11 cellular contexts compared by ENCODE assay signal in genomic region chr1:156418416-156418815, GRCh38. TPM values are rescaled to one million over a fixed set of nuclear protein-coding genes. Genes with fewer than 3 reads are reported as not detected.
DNase-seq lines count a peak whose midpoint lies in the region; TF ChIP-seq lines count a peak whose summit lies in the region.
"Not testable (repeated sequence)": the region's sequence is repeated elsewhere in the genome, so short reads cannot be mapped to it uniquely, and the experiment has no call there.
"Had no signal": no experiment of that assay in that cellular context is flagged by ENCODE, and none has a peak within 500 bp of the region (broad histone marks: within the 10 kb centered on the region; RNA-seq: fewer than 3 reads in every experiment).

No MANE protein-coding gene starts in this region.

- H3K9me3 ChIP-seq in HEK293 (ENCODE audit: control insufficient read depth, insufficient read depth, low read depth, low read length); PC-9 (ENCODE audit: insufficient read depth, low read depth): not testable (repeated sequence)

- BruUV-seq in PC-9 (replicated peaks; lab: Mats Ljungman, UMichigan): not testable (repeated sequence)

- POLR2A ChIA-PET in HEK293 (lab: Yijun Ruan, JAX): interaction anchor here (0.6 kb wide), 1 partner anchor 243 kb away, joined by 4 read pairs; no protein-coding TSS in a partner anchor
- POLR2A ChIA-PET in PC-9 (lab: Charles Lee; ENCODE audit: unreplicated experiment): not testable (repeated sequence)

- H3K9me3 Mint-ChIP-seq in brain: peaks cover 0 to 18% (median 3%) of the 10 kb centered on the region in 5 experiments

- H3K36me3 Mint-ChIP-seq in brain: peaks cover 65% of the 10 kb centered on the region

- peak overlapping the region; percentile 82 to 96 (median 88) for H3K4me3 Mint-ChIP-seq in brain

- H4K20me1 ChIP-seq in PC-9 (ENCODE audit: insufficient read depth): not testable (repeated sequence)

- peaks cover 46% of the 10 kb centered on the region for H3K27me3 Mint-ChIP-seq in brain

- H3K9me2 ChIP-seq in PC-9 (ENCODE audit: insufficient read depth): not testable (repeated sequence)

- H3K27me3 ChIP-seq in PC-9 (ENCODE audit: insufficient read depth, low read depth): not testable (repeated sequence)

- peak overlapping the region in 4 of 5 experiments; percentile 96 to 99 (median 98) for H3K27ac Mint-ChIP-seq in brain

- H3F3A ChIP-seq in PC-9 (ENCODE audit: insufficient read depth, low read depth): not testable (repeated sequence)

- intact Hi-C loops in PC-9 (cut with micrococcal nuclease; ENCODE audit: unreplicated experiment): not testable (repeated sequence)

- H2AFZ ChIP-seq in PC-9: not testable (repeated sequence)

- CTCF ChIA-PET in HEK293 (lab: Yijun Ruan, JAX) (interaction anchor here (0.6 to 3.2 kb wide), 4 partner anchors 27 to 210 kb away, joined by 6 to 23 read pairs (median 8); no protein-coding TSS in a partner anchor), PC-9 (lab: Charles Lee) (interaction anchor here (0.6 to 0.9 kb wide), 2 partner anchors 28 to 33 kb away, joined by 3 to 4 read pairs; no protein-coding TSS in a partner anchor)

- peak overlapping the region; percentile 80 for H3K4me2 ChIP-seq in PC-9

- peaks cover 84% of the 10 kb centered on the region for H3K4me1 Mint-ChIP-seq in brain

- DNase-seq in PC-9; substantia nigra (lab: John Stamatoyannopoulos, UW): not testable (repeated sequence)

- TF ChIP-seq CTCF in HEK293 (tag by site-specific recombination; IDR thresholded peaks at IDR 0.05); PC-9 (conservative IDR thresholded peaks at IDR 0.05); brain (conservative IDR thresholded peaks at IDR 0.05): not testable (repeated sequence)

- not testable (repeated sequence) for H3K4me3 ChIP-seq in HEK293 (ENCODE audit: low read depth, low read length); PC-9

- H3K36me3 ChIP-seq in HEK293 (ENCODE audit: control insufficient read depth in 2 of 2, insufficient read depth in 1 of 2, low read length in 2 of 2): not testable (repeated sequence)
- peaks cover 21% of the 10 kb centered on the region for H3K36me3 ChIP-seq in PC-9 (ENCODE audit: low read depth)

- H3K27ac ChIP-seq in HEK293 (ENCODE audit: extremely low read depth, low read depth, low read length); PC-9: not testable (repeated sequence)
- H3K27ac ChIP-seq in angular gyrus (ENCODE audit: low read depth, low read length) (peak overlapping the region; percentile 83), cingulate gyrus (ENCODE audit: low read depth, low read length) (peak overlapping the region; percentile 74), substantia nigra (ENCODE audit: low read depth, low read length, poor library complexity, severe bottlenecking) (peak overlapping the region; percentile 24)

- H3K4me1 ChIP-seq in HEK293 (ENCODE audit: control insufficient read depth, insufficient read depth, low read length): not testable (repeated sequence)
- H3K4me1 ChIP-seq in PC-9 (replicated peaks; ENCODE audit: insufficient read depth): peaks cover 31% of the 10 kb centered on the region

- peaks cover 35% of the 10 kb centered on the region for H3K79me2 ChIP-seq in PC-9 (ENCODE audit: low read depth)

TF ChIP-seq in HEK293, 187 proteins besides CTCF, POLR2A, EP300 and RAD21:
- 0 out of 2 replicates have a peak, but pooled peaks have one; percentile 21 for TF ChIP-seq ZBTB20 (tag by site-specific recombination; IDR thresholded peaks at IDR 0.05)

RNA-seq across cellular contexts. Expression of gene RHBG, which starts 49.4 kb away (rescaled TPM):
- total RNA-seq in PC-9 (2021): 1.8 and 4.0 TPM in 2 replicates
- polyA plus RNA-seq in brain (ENCODE audit: insufficient read depth, low read depth, low replicate concordance): not detected
- total RNA-seq: A673; CD4-positive, alpha-beta T cell; CD8-positive, alpha-beta T cell had no signal
- polyA plus RNA-seq: AG04450, CD14-positive monocyte had no signal
